Comparison of ENCODE assay signal across 17 cellular contexts in the genomic region with DNA sequence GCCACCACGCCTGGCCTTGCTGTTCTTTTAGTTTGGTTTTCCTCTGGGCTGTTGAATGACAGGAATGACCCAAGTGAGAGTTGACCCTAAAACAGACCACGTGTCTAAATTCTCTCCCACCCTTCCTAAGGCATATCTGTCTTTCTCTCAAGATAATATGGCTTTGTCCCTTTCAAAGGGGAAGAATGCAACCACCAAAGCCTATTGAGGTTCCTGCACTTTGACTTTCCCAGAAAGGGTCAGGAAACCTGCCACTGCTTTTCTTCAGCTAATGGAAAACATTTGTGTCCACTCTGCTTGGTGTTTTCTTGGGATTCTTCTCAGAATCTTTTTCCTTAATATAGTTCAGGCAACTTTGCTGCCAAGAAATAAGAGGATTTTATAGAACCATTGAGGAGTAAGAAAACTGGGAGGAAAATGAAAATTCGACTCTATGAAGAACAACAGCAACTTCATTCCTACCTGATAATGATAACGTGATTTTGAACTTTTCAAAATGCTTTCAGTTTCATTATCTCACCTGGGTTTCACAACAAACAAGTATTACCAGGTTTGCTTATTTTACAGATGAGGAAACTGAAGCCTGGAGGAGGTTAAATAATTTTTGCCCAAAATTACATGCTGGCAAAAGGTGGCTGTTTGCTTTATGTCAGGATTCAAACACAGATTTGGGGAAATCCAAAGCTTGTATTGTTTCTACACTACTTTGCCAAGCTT. TPM values are rescaled to one million over a fixed set of nuclear protein-coding genes. Genes with fewer than 3 reads are reported as not detected.
A peak's percentile ranks its signal among the peaks of the same experiment; 100 is the strongest.
DNase-seq lines count a peak whose midpoint lies in the region; ATAC-seq, FAIRE-seq and TF ChIP-seq lines count a peak whose summit lies in the region.
"Had no signal": no experiment of that assay in that cellular context is flagged by ENCODE, and none has a peak within 500 bp of the region (broad histone marks: within the 10 kb centered on the region; RNA-seq: fewer than 3 reads in every experiment).

No MANE protein-coding gene starts in this region.

- H3K36me3 Mint-ChIP-seq in type B pancreatic cell = peaks cover 36% of the 10 kb centered on the region
- H3K36me3 Mint-ChIP-seq: activated naive CD8-positive, alpha-beta T cell treated with anti-CD3 and anti-CD28 coated beads for 36 hours; CD8-positive, alpha-beta memory T cell; stimulated activated effector memory CD8-positive, alpha-beta T cell treated with anti-CD3 and anti-CD28 coated beads, Interleukin-12 subunit alpha, Interleukin-12 subunit beta, amount 100 ng/mL, for 72 hours had no signal

- no peak for TF ChIP-seq POLR2A in GM12892 (IDR thresholded peaks at IDR 0.05; ENCODE audit: low read depth, low read length)

- no peak overlapping the region for H3K4me2 ChIP-seq in SK-N-SH

- H3F3A ChIP-seq in SK-N-SH (replicated peaks; ENCODE audit: insufficient read depth) = no peaks in the 10 kb centered on the region

- H2AFZ ChIP-seq in SK-N-SH (ENCODE audit: low read depth) = no peak overlapping the region

- H3K9me3 ChIP-seq in SK-N-SH (no peaks in the 10 kb centered on the region), endocrine pancreas (ENCODE audit: control insufficient read depth, low read length) (no peaks in the 10 kb centered on the region), muscle layer of duodenum (ENCODE audit: control insufficient read depth in 1 of 2, low read length in 2 of 2) (no peaks in the 10 kb centered on the region)
- H3K9me3 ChIP-seq: SJSA1 had no signal

- H3K9ac ChIP-seq in SK-N-SH = no peak overlapping the region
- no peak overlapping the region for H3K9ac ChIP-seq in endocrine pancreas (ENCODE audit: control insufficient read depth, insufficient read depth, low read length)

- H3K27me3 Mint-ChIP-seq in type B pancreatic cell = no peaks in the 10 kb centered on the region

- ATAC-seq in SK-N-SH treated with all-trans-retinoic acid at 6 μM for 48 hours = no peak
- ATAC-seq in GM18907 (IDR thresholded peaks at IDR 0.05; ENCODE audit: unreplicated experiment) = no peak
- ATAC-seq: stimulated activated effector memory CD8-positive, alpha-beta T cell treated with anti-CD3 and anti-CD28 coated beads, Interleukin-12 subunit alpha, Interleukin-12 subunit beta, amount 100 ng/mL, for 72 hours had no signal

- 0 out of 4 replicates have a peak overlapping the region, but pooled peaks of 1 of the 2 experiments have one; percentile 41 for H3K27ac ChIP-seq in SK-N-SH (ENCODE audit: low read depth in 2 of 2, low read length in 1 of 2)
- H3K27ac ChIP-seq in muscle layer of duodenum (ENCODE audit: low read length) = no peak overlapping the region
- H3K27ac ChIP-seq: SJSA1 had no signal

- H3K27me3 ChIP-seq in SK-N-SH (ENCODE audit: insufficient read depth) = no peaks in the 10 kb centered on the region
- no peaks in the 10 kb centered on the region for H3K27me3 ChIP-seq in endocrine pancreas (ENCODE audit: control insufficient read depth, insufficient read depth, low read length)
- H3K27me3 ChIP-seq in muscle layer of duodenum (ENCODE audit: low read depth, low read length) = no peaks in the 10 kb centered on the region
- H3K27me3 ChIP-seq: SJSA1 had no signal

- H3K36me3 ChIP-seq in SK-N-SH (replicated peaks in 1 of 2; ENCODE audit: control insufficient read depth in 1 of 2, insufficient read depth in 2 of 2, low read length in 1 of 2) (peaks cover 0 to 17% of the 10 kb centered on the region in 2 experiments), endocrine pancreas (ENCODE audit: control insufficient read depth, insufficient read depth, low read length) (no peaks in the 10 kb centered on the region), muscle layer of duodenum (ENCODE audit: control insufficient read depth in 1 of 2, insufficient read depth in 2 of 2, low read length in 2 of 2) (no peaks in the 10 kb centered on the region)
- H3K36me3 ChIP-seq: SJSA1 had no signal

- FAIRE-seq in GM12892 (lab: Jason Lieb, UNC) = no peak
- FAIRE-seq: G401.6 had no signal

- CTCF ChIA-PET in SK-N-SH (lab: Yijun Ruan, JAX) = interaction anchor here (0.7 kb wide), 1 partner anchor 33 kb away, joined by 3 read pairs; no protein-coding TSS in a partner anchor

- peaks cover 68% of the 10 kb centered on the region for H3K4me1 Mint-ChIP-seq in type B pancreatic cell (ENCODE audit: unreplicated experiment)
- H3K4me1 Mint-ChIP-seq: activated naive CD8-positive, alpha-beta T cell treated with anti-CD3 and anti-CD28 coated beads for 36 hours; CD8-positive, alpha-beta memory T cell; stimulated activated effector memory CD8-positive, alpha-beta T cell treated with anti-CD3 and anti-CD28 coated beads, Interleukin-12 subunit alpha, Interleukin-12 subunit beta, amount 100 ng/mL, for 72 hours had no signal

- H3K4me3 ChIP-seq in SK-N-SH (ENCODE audit: low read depth in 2 of 2, low read length in 1 of 2) (peak overlapping the region in 1 of 2 experiments; percentile 1; a peak in 1 of 4 replicates), endocrine pancreas (ENCODE audit: control insufficient read depth, insufficient read depth, low read length) (peak overlapping the region; percentile 10), muscle layer of duodenum (ENCODE audit: low read depth in 1 of 2, low read length in 2 of 2) (peak overlapping the region; percentile 2 to 27)
- H3K4me3 ChIP-seq: SJSA1 had no signal

- POLR2A ChIA-PET in SK-N-SH (lab: Yijun Ruan, JAX) = no interaction called here

- no peaks in the 10 kb centered on the region for H3K9me3 Mint-ChIP-seq in type B pancreatic cell
- H3K9me3 Mint-ChIP-seq: activated naive CD8-positive, alpha-beta T cell treated with anti-CD3 and anti-CD28 coated beads for 36 hours; stimulated activated effector memory CD8-positive, alpha-beta T cell treated with anti-CD3 and anti-CD28 coated beads, Interleukin-12 subunit alpha, Interleukin-12 subunit beta, amount 100 ng/mL, for 72 hours had no signal

- WGBS in SK-N-SH (ENCODE audit: low lambda C conversion rate) = 86% methylated on average over 4 of the region's 4 CpGs

- peaks cover 70% of the 10 kb centered on the region for H3K79me2 ChIP-seq in SK-N-SH (ENCODE audit: insufficient read depth)

- H3K4me3 Mint-ChIP-seq in type B pancreatic cell = peak overlapping the region; percentile 76
- H3K4me3 Mint-ChIP-seq: activated naive CD8-positive, alpha-beta T cell treated with anti-CD3 and anti-CD28 coated beads for 36 hours; CD8-positive, alpha-beta memory T cell; stimulated activated effector memory CD8-positive, alpha-beta T cell treated with anti-CD3 and anti-CD28 coated beads, Interleukin-12 subunit alpha, Interleukin-12 subunit beta, amount 100 ng/mL, for 72 hours had no signal

- peak overlapping the region; percentile 79 for H3K27ac Mint-ChIP-seq in type B pancreatic cell
- H3K27ac Mint-ChIP-seq: activated naive CD8-positive, alpha-beta T cell treated with anti-CD3 and anti-CD28 coated beads for 36 hours; CD8-positive, alpha-beta memory T cell; stimulated activated effector memory CD8-positive, alpha-beta T cell treated with anti-CD3 and anti-CD28 coated beads, Interleukin-12 subunit alpha, Interleukin-12 subunit beta, amount 100 ng/mL, for 72 hours had no signal

- peaks cover 67% of the 10 kb centered on the region for H4K20me1 ChIP-seq in SK-N-SH (ENCODE audit: insufficient read depth)

- peaks cover 0 to 24% of the 10 kb centered on the region in 2 experiments; a peak in 2 of 4 replicates for H3K4me1 ChIP-seq in SK-N-SH (ENCODE audit: control insufficient read depth in 1 of 2, insufficient read depth in 2 of 2, low read depth in 1 of 2, low read length in 1 of 2)
- no peaks in the 10 kb centered on the region for H3K4me1 ChIP-seq in endocrine pancreas (ENCODE audit: control insufficient read depth, insufficient read depth, low read length)
- peaks cover 0 to 29% of the 10 kb centered on the region in 2 donors for H3K4me1 ChIP-seq in muscle layer of duodenum (ENCODE audit: control insufficient read depth in 1 of 2, insufficient read depth in 2 of 2, low read length in 2 of 2)

- TF ChIP-seq CTCF in SK-N-SH (IDR thresholded peaks at IDR 0.05) (no peak), type B pancreatic cell (conservative IDR thresholded peaks at IDR 0.05) (no peak)

- no peaks in the 10 kb centered on the region for H3K9me2 ChIP-seq in SK-N-SH

- DNase-seq in SK-N-SH = no peak
- DNase-seq in type B pancreatic cell (ENCODE audit: extremely low spot score, unreplicated experiment) = no peak
- DNase-seq in GM12892 (ENCODE audit: insufficient read length) = no peak
- no peak for DNase-seq in NCI-H226
- DNase-seq: 8988T; activated naive CD8-positive, alpha-beta T cell treated with anti-CD3 and anti-CD28 coated beads for 36 hours; CD8-positive, alpha-beta memory T cell; GOT3; NCI-H748 treated with DMSO at 0.1 percent for 48 hours; stimulated activated CD4-positive, alpha-beta T cell treated with anti-CD3 and anti-CD28 coated beads, Interleukin-4, amount 100 ng/mL, for 1 hour had no signal

- TF ChIP-seq RAD21 in SK-N-SH (IDR thresholded peaks at IDR 0.05; ENCODE audit: low read length) = no peak

- TF ChIP-seq EP300 in SK-N-SH (IDR thresholded peaks at IDR 0.05; ENCODE audit: borderline replicate concordance in 1 of 2, low read depth in 1 of 2, low read length in 1 of 2) = no peak

TF ChIP-seq in SK-N-SH, 30 proteins besides CTCF, POLR2A, EP300 and RAD21:
- TF ChIP-seq, protein P1, sequence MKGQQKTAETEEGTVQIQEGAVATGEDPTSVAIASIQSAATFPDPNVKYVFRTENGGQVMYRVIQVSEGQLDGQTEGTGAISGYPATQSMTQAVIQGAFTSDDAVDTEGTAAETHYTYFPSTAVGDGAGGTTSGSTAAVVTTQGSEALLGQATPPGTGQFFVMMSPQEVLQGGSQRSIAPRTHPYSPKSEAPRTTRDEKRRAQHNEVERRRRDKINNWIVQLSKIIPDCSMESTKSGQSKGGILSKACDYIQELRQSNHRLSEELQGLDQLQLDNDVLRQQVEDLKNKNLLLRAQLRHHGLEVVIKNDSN (IDR thresholded peaks at IDR 0.05; ENCODE audit: borderline replicate concordance, low read depth) = no peak
- TF ChIP-seq TCF12 (IDR thresholded peaks at IDR 0.05) = peak; percentile 14; the same call in 1 of the 2 replicates
- no peak for TF ChIP-seq CHD2 (IDR thresholded peaks at IDR 0.05; ENCODE audit: low read length, partially characterized antibody)

TF ChIP-seq in SK-N-SH treated with all-trans-retinoic acid at 6 μM for 48 hours, 23 proteins besides CTCF, POLR2A, EP300 and RAD21 (continues in another document):
- TF ChIP-seq ZNF70 (CRISPR knock-in tag; IDR thresholded peaks at IDR 0.05) = no peak
- no peak for TF ChIP-seq PPARA (CRISPR knock-in tag; IDR thresholded peaks at IDR 0.05; ENCODE audit: borderline replicate concordance)
- no peak for TF ChIP-seq TOX (CRISPR knock-in tag; IDR thresholded peaks at IDR 0.05; ENCODE audit: borderline replicate concordance)
- TF ChIP-seq ZC3H10 (CRISPR knock-in tag; IDR thresholded peaks at IDR 0.05) = no peak

RNA-seq across cellular contexts. Expression of a gene that starts 6.9 kb away (rescaled TPM):
- polyA plus RNA-seq in SK-N-SH (2012; rRNA removed) = 32.2 and 38.1 TPM in 2 replicates
- polyA plus RNA-seq in SK-N-SH (2012; cell fraction: cytosol; rRNA removed) = 28.3 and 34.6 TPM in 2 replicates
- 20.8 and 34.3 TPM in 2 replicates for polyA plus RNA-seq in SK-N-SH (2012; cell fraction: nucleus; rRNA removed)
- total RNA-seq in type B pancreatic cell (ENCODE audit: low replicate concordance) = 32.6 and 79.0 TPM in 2 replicates
- polyA plus RNA-seq in GM12892 (2012; ENCODE audit: missing spikeins) = 0.36 TPM
- total RNA-seq: activated naive CD8-positive, alpha-beta T cell treated with anti-CD3 and anti-CD28 coated beads for 36 hours had no signal
- polyA plus RNA-seq: CD8-positive, alpha-beta memory T cell had no signal
